In genomic region chr4:169823685-169824084, GRCh38 we compare ENCODE assay signal across 1 cellular context.
TF ChIP-seq lines count a peak whose summit lies in the region.

No MANE protein-coding gene starts in this region.

TF ChIP-seq in K562, 482 proteins besides CTCF, POLR2A, EP300 and RAD21 (continued from another document and continues in another):
- TF ChIP-seq STAT6 (CRISPR knock-in tag; IDR thresholded peaks at IDR 0.05) (no peak), CHCHD3 (CRISPR knock-in tag; IDR thresholded peaks at IDR 0.05) (no peak), L3MBTL2 (IDR thresholded peaks at IDR 0.05) (no peak), FOXJ3 (CRISPR knock-in tag; IDR thresholded peaks at IDR 0.05) (no peak), ZNF165 (CRISPR knock-in tag; IDR thresholded peaks at IDR 0.05; ENCODE audit: borderline replicate concordance) (no peak), PHB (CRISPR knock-in tag; IDR thresholded peaks at IDR 0.05) (no peak), SP1 (CRISPR knock-in tag; IDR thresholded peaks at IDR 0.05) (no peak), ZFP91 (CRISPR knock-in tag; IDR thresholded peaks at IDR 0.05) (no peak), DPF2 (IDR thresholded peaks at IDR 0.05) (no peak), ZSCAN29 (IDR thresholded peaks at IDR 0.05) (no peak), SIN3A (IDR thresholded peaks at IDR 0.05; ENCODE audit: borderline replicate concordance in 2 of 2, control insufficient read depth in 1 of 2, low read depth in 2 of 2, low read length in 2 of 2) (0 out of 4 replicates have a peak, but pooled peaks of 1 of the 2 experiments have one; percentile 23), MCM5 (IDR thresholded peaks at IDR 0.05; ENCODE audit: low read depth) (no peak), RUNX1 (IDR thresholded peaks at IDR 0.05; ENCODE audit: low read depth) (no peak), ZNF12 (CRISPR knock-in tag; IDR thresholded peaks at IDR 0.05) (no peak), RCOR1 (IDR thresholded peaks at IDR 0.05; ENCODE audit: borderline replicate concordance in 1 of 2, low read depth in 2 of 2, low read length in 2 of 2) (peak in 1 of 2 experiments; percentile 8; a peak in 1 of 4 replicates), IFI16 (CRISPR knock-in tag; IDR thresholded peaks at IDR 0.05) (no peak), MYC (IDR thresholded peaks at IDR 0.05; ENCODE audit: low read depth, low read length) (no peak), MYC (CRISPR knock-in tag; IDR thresholded peaks at IDR 0.05; ENCODE audit: borderline replicate concordance, low read depth) (no peak), PRMT5 (CRISPR knock-in tag; IDR thresholded peaks at IDR 0.05) (peak; percentile 47; the same call in 1 of the 2 replicates), CBFA2T2 (conservative IDR thresholded peaks at IDR 0.05) (0 out of 2 replicates have a peak, but pooled peaks have one; percentile 13), PCBP1 (IDR thresholded peaks at IDR 0.05; ENCODE audit: low read depth, low read length, poor library complexity, severe bottlenecking) (no peak), CHD1 (IDR thresholded peaks at IDR 0.05; ENCODE audit: low read length) (no peak), MYNN (IDR thresholded peaks at IDR 0.05) (no peak), MYNN (CRISPR knock-in tag; IDR thresholded peaks at IDR 0.05) (no peak), HDAC2 (IDR thresholded peaks at IDR 0.05) (no peak), BDP1 (IDR thresholded peaks at IDR 0.05; ENCODE audit: insufficient read depth, insufficient read length) (no peak), SIX5 (IDR thresholded peaks at IDR 0.05; ENCODE audit: borderline replicate concordance in 1 of 2, insufficient read depth in 1 of 2, low read depth in 1 of 2, low read length in 2 of 2) (no peak), CC2D1A (IDR thresholded peaks at IDR 0.05) (no peak), TEAD4 (IDR thresholded peaks at IDR 0.05; ENCODE audit: low read length) (0 out of 2 replicates have a peak, but pooled peaks have one; percentile 26), TEAD4 (CRISPR knock-in tag; IDR thresholded peaks at IDR 0.05; ENCODE audit: borderline replicate concordance) (no peak), HNRNPL (IDR thresholded peaks at IDR 0.05; ENCODE audit: low read depth, low read length) (no peak), TEAD1 (CRISPR knock-in tag; IDR thresholded peaks at IDR 0.05) (no peak), ZNF282 (CRISPR knock-in tag; IDR thresholded peaks at IDR 0.05) (no peak), BRF1 (IDR thresholded peaks at IDR 0.05; ENCODE audit: borderline replicate concordance, extremely low read depth, insufficient read length) (no peak), ZNF212 (CRISPR knock-in tag; IDR thresholded peaks at IDR 0.05) (no peak), ARID1B (IDR thresholded peaks at IDR 0.05) (peak; percentile 58), JUNB (CRISPR knock-in tag; conservative IDR thresholded peaks at IDR 0.05) (no peak), HNRNPUL1 (IDR thresholded peaks at IDR 0.05; ENCODE audit: low read length) (no peak), IRF1 (CRISPR knock-in tag; IDR thresholded peaks at IDR 0.05; ENCODE audit: borderline replicate concordance) (no peak), NR2C2 (CRISPR knock-in tag; IDR thresholded peaks at IDR 0.05) (no peak), NR2C2 (tag; IDR thresholded peaks at IDR 0.05) (no peak), HNRNPH1 (optimal IDR thresholded peaks at IDR 0.05; ENCODE audit: low read depth, low read length) (no peak), BMI1 (IDR thresholded peaks at IDR 0.05; ENCODE audit: low read length) (no peak), ZNF408 (CRISPR knock-in tag; IDR thresholded peaks at IDR 0.05; ENCODE audit: low read depth) (no peak), RBFOX2 (IDR thresholded peaks at IDR 0.05; ENCODE audit: low read depth, low read length) (no peak), GABPB2 (CRISPR knock-in tag; conservative IDR thresholded peaks at IDR 0.05) (no peak), POLR2AphosphoS5 (IDR thresholded peaks at IDR 0.05; ENCODE audit: control insufficient read depth, insufficient read depth, low read depth, low read length) (no peak), CXXC5 (CRISPR knock-in tag; IDR thresholded peaks at IDR 0.05) (no peak), RAD51 (IDR thresholded peaks at IDR 0.05; ENCODE audit: borderline replicate concordance, low read depth) (no peak), ZNF511 (CRISPR knock-in tag; IDR thresholded peaks at IDR 0.05) (peak; percentile 62; the same call in 1 of the 2 replicates), NR2F6 (CRISPR knock-in tag; IDR thresholded peaks at IDR 0.05) (no peak), ZNF589 (CRISPR knock-in tag; IDR thresholded peaks at IDR 0.05; ENCODE audit: low read depth) (no peak), PTRF (tag; IDR thresholded peaks at IDR 0.05) (no peak), NFIC (IDR thresholded peaks at IDR 0.05) (0 out of 2 replicates have a peak, but pooled peaks have one; percentile 10), SMAD4 (CRISPR knock-in tag; conservative IDR thresholded peaks at IDR 0.05) (no peak; the same call in 1 of the 2 replicates), WHSC1 (IDR thresholded peaks at IDR 0.05; ENCODE audit: low read length) (no peak)
- TF ChIP-seq, protein P1, sequence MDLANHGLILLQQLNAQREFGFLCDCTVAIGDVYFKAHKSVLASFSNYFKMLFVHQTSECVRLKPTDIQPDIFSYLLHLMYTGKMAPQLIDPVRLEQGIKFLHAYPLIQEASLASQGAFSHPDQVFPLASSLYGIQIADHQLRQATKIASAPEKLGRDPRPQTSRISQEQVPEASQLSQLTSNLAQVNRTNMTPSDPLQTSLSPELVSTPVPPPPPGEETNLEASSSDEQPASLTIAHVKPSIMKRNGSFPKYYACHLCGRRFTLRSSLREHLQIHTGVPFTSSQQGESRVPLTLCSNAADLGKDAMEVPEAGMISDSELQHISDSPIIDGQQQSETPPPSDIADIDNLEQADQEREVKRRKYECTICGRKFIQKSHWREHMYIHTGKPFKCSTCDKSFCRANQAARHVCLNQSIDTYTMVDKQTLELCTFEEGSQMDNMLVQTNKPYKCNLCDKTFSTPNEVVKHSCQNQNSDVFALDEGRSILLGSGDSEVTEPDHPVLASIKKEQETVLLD (IDR thresholded peaks at IDR 0.05), result no peak
- TF ChIP-seq, protein P2, sequence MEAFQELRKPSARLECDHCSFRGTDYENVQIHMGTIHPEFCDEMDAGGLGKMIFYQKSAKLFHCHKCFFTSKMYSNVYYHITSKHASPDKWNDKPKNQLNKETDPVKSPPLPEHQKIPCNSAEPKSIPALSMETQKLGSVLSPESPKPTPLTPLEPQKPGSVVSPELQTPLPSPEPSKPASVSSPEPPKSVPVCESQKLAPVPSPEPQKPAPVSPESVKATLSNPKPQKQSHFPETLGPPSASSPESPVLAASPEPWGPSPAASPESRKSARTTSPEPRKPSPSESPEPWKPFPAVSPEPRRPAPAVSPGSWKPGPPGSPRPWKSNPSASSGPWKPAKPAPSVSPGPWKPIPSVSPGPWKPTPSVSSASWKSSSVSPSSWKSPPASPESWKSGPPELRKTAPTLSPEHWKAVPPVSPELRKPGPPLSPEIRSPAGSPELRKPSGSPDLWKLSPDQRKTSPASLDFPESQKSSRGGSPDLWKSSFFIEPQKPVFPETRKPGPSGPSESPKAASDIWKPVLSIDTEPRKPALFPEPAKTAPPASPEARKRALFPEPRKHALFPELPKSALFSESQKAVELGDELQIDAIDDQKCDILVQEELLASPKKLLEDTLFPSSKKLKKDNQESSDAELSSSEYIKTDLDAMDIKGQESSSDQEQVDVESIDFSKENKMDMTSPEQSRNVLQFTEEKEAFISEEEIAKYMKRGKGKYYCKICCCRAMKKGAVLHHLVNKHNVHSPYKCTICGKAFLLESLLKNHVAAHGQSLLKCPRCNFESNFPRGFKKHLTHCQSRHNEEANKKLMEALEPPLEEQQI (IDR thresholded peaks at IDR 0.05), result peak; percentile 44; the same call in 1 of the 2 replicates
- TF ChIP-seq, protein P3, sequence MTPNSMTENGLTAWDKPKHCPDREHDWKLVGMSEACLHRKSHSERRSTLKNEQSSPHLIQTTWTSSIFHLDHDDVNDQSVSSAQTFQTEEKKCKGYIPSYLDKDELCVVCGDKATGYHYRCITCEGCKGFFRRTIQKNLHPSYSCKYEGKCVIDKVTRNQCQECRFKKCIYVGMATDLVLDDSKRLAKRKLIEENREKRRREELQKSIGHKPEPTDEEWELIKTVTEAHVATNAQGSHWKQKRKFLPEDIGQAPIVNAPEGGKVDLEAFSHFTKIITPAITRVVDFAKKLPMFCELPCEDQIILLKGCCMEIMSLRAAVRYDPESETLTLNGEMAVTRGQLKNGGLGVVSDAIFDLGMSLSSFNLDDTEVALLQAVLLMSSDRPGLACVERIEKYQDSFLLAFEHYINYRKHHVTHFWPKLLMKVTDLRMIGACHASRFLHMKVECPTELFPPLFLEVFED (CRISPR knock-in tag; conservative IDR thresholded peaks at IDR 0.05), result no peak
- TF ChIP-seq, protein P4, sequence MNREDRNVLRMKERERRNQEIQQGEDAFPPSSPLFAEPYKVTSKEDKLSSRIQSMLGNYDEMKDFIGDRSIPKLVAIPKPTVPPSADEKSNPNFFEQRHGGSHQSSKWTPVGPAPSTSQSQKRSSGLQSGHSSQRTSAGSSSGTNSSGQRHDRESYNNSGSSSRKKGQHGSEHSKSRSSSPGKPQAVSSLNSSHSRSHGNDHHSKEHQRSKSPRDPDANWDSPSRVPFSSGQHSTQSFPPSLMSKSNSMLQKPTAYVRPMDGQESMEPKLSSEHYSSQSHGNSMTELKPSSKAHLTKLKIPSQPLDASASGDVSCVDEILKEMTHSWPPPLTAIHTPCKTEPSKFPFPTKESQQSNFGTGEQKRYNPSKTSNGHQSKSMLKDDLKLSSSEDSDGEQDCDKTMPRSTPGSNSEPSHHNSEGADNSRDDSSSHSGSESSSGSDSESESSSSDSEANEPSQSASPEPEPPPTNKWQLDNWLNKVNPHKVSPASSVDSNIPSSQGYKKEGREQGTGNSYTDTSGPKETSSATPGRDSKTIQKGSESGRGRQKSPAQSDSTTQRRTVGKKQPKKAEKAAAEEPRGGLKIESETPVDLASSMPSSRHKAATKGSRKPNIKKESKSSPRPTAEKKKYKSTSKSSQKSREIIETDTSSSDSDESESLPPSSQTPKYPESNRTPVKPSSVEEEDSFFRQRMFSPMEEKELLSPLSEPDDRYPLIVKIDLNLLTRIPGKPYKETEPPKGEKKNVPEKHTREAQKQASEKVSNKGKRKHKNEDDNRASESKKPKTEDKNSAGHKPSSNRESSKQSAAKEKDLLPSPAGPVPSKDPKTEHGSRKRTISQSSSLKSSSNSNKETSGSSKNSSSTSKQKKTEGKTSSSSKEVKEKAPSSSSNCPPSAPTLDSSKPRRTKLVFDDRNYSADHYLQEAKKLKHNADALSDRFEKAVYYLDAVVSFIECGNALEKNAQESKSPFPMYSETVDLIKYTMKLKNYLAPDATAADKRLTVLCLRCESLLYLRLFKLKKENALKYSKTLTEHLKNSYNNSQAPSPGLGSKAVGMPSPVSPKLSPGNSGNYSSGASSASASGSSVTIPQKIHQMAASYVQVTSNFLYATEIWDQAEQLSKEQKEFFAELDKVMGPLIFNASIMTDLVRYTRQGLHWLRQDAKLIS (CRISPR knock-in tag; IDR thresholded peaks at IDR 0.05), result no peak
- TF ChIP-seq, protein P5, sequence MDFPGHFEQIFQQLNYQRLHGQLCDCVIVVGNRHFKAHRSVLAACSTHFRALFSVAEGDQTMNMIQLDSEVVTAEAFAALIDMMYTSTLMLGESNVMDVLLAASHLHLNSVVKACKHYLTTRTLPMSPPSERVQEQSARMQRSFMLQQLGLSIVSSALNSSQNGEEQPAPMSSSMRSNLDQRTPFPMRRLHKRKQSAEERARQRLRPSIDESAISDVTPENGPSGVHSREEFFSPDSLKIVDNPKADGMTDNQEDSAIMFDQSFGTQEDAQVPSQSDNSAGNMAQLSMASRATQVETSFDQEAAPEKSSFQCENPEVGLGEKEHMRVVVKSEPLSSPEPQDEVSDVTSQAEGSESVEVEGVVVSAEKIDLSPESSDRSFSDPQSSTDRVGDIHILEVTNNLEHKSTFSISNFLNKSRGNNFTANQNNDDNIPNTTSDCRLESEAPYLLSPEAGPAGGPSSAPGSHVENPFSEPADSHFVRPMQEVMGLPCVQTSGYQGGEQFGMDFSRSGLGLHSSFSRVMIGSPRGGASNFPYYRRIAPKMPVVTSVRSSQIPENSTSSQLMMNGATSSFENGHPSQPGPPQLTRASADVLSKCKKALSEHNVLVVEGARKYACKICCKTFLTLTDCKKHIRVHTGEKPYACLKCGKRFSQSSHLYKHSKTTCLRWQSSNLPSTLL (IDR thresholded peaks at IDR 0.05), result no peak
